ENCODE assay signal across 1 cellular context in the genomic region with DNA sequence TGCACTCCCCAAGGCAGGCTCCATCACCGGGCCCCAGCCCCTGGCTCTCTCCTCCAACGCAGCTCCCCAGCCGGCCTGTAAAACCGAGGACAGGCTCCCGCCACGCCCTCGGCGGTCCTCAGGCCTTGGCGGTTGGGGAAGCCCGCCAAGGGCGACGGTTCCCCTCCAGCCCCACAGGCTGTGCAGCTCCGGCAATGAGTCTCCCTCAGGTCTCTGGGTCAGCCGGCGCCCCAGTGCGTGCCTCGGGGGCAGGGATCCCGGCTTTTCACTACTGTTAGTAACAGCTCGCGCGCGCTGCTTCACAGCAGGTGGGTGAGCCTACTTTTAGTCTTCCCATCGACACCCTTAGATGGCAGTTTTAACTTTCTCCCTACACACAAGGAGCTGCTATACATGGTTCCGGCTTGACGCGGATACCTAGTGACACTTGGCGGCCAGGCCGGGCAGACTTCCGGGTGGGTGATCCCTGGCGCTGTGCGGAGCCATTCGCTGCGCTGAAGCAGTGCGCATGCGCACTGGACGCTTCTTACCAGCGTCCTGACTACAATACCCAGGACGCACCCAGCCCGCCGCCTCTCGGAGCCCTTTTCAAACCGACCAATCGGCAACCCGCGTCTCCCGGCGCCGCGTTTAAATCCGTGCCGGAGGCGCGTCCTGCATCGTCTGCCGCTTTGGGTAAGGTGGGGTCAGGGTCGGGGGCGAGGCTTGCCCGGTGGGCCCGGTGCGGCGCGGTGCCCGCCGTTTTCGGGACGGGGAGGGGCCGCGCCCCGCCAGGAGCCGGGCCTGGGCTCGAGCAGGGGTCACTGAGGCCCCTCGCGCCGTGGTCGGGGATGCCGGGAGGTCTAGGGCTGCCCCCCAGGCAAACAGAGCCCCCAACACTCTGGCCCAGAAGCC.
TF ChIP-seq lines count a peak whose summit lies in the region.

A gene with protein sequence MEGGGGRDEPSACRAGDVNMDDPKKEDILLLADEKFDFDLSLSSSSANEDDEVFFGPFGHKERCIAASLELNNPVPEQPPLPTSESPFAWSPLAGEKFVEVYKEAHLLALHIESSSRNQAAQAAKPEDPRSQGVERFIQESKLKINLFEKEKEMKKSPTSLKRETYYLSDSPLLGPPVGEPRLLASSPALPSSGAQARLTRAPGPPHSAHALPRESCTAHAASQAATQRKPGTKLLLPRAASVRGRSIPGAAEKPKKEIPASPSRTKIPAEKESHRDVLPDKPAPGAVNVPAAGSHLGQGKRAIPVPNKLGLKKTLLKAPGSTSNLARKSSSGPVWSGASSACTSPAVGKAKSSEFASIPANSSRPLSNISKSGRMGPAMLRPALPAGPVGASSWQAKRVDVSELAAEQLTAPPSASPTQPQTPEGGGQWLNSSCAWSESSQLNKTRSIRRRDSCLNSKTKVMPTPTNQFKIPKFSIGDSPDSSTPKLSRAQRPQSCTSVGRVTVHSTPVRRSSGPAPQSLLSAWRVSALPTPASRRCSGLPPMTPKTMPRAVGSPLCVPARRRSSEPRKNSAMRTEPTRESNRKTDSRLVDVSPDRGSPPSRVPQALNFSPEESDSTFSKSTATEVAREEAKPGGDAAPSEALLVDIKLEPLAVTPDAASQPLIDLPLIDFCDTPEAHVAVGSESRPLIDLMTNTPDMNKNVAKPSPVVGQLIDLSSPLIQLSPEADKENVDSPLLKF (plus strand): TSS at position 614 of the 894 bp plus-strand sequence. CDS start 531 bp downstream, outside the sequence.

TF ChIP-seq in HepG2, 621 proteins besides CTCF, POLR2A, EP300 and RAD21 (continued from another document and continues in another):
- TF ChIP-seq, protein P1, sequence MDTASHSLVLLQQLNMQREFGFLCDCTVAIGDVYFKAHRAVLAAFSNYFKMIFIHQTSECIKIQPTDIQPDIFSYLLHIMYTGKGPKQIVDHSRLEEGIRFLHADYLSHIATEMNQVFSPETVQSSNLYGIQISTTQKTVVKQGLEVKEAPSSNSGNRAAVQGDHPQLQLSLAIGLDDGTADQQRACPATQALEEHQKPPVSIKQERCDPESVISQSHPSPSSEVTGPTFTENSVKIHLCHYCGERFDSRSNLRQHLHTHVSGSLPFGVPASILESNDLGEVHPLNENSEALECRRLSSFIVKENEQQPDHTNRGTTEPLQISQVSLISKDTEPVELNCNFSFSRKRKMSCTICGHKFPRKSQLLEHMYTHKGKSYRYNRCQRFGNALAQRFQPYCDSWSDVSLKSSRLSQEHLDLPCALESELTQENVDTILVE (CRISPR knock-in tag; IDR thresholded peaks at IDR 0.05): 0 out of 2 replicates have a peak, but pooled peaks have one; percentile 21
- TF ChIP-seq ZNF605 (CRISPR knock-in tag; IDR thresholded peaks at IDR 0.05) (peak; percentile 86), NFE2 (CRISPR knock-in tag; IDR thresholded peaks at IDR 0.05) (no peak), SOX13 (IDR thresholded peaks at IDR 0.05) (no peak), SOX13 (CRISPR knock-in tag; conservative IDR thresholded peaks at IDR 0.05 in 1 of 2, IDR thresholded peaks at IDR 0.05 in 1 of 2) (no peak), IKZF4 (CRISPR knock-in tag; IDR thresholded peaks at IDR 0.05; ENCODE audit: borderline replicate concordance, low read depth, not compliant biosample characterization) (peak; percentile 8), ZNF180 (CRISPR knock-in tag; IDR thresholded peaks at IDR 0.05; ENCODE audit: borderline replicate concordance, low read depth) (no peak), ZNF660 (CRISPR knock-in tag; IDR thresholded peaks at IDR 0.05; ENCODE audit: borderline replicate concordance, low read depth) (no peak), ZMAT3 (CRISPR knock-in tag; conservative IDR thresholded peaks at IDR 0.05) (no peak), HHEX (CRISPR knock-in tag; IDR thresholded peaks at IDR 0.05) (no peak), ZFP90 (CRISPR knock-in tag; IDR thresholded peaks at IDR 0.05; ENCODE audit: borderline replicate concordance) (no peak), HDAC6 (IDR thresholded peaks at IDR 0.05; ENCODE audit: low read depth, low read length) (no peak), TBX3 (IDR thresholded peaks at IDR 0.05; ENCODE audit: borderline replicate concordance) (no peak), ZNF720 (CRISPR knock-in tag; IDR thresholded peaks at IDR 0.05) (no peak), ZNF703 (CRISPR knock-in tag; IDR thresholded peaks at IDR 0.05; ENCODE audit: borderline replicate concordance) (no peak), SATB2 (CRISPR knock-in tag; IDR thresholded peaks at IDR 0.05) (no peak), NCOA5 (CRISPR knock-in tag; IDR thresholded peaks at IDR 0.05) (no peak), ZNF383 (CRISPR knock-in tag; IDR thresholded peaks at IDR 0.05; ENCODE audit: borderline replicate concordance) (no peak; the same call in 1 of the 2 replicates), NR2F2 (IDR thresholded peaks at IDR 0.05; ENCODE audit: borderline replicate concordance, low read depth) (no peak; the same call in 1 of the 2 replicates), ZC3H13 (CRISPR knock-in tag; IDR thresholded peaks at IDR 0.05) (peak; percentile 97), MATR3 (CRISPR knock-in tag; IDR thresholded peaks at IDR 0.05) (no peak)
- TF ChIP-seq, protein P2, sequence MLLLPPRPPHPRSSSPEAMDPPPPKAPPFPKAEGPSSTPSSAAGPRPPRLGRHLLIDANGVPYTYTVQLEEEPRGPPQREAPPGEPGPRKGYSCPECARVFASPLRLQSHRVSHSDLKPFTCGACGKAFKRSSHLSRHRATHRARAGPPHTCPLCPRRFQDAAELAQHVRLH (CRISPR knock-in tag; IDR thresholded peaks at IDR 0.05; ENCODE audit: borderline replicate concordance, low read depth): no peak
- TF ChIP-seq, protein P3, sequence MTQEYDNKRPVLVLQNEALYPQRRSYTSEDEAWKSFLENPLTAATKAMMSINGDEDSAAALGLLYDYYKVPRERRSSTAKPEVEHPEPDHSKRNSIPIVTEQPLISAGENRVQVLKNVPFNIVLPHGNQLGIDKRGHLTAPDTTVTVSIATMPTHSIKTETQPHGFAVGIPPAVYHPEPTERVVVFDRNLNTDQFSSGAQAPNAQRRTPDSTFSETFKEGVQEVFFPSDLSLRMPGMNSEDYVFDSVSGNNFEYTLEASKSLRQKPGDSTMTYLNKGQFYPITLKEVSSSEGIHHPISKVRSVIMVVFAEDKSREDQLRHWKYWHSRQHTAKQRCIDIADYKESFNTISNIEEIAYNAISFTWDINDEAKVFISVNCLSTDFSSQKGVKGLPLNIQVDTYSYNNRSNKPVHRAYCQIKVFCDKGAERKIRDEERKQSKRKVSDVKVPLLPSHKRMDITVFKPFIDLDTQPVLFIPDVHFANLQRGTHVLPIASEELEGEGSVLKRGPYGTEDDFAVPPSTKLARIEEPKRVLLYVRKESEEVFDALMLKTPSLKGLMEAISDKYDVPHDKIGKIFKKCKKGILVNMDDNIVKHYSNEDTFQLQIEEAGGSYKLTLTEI (CRISPR knock-in tag; conservative IDR thresholded peaks at IDR 0.05): peak; percentile 75; the same call in 1 of the 2 replicates
- TF ChIP-seq, protein P4, sequence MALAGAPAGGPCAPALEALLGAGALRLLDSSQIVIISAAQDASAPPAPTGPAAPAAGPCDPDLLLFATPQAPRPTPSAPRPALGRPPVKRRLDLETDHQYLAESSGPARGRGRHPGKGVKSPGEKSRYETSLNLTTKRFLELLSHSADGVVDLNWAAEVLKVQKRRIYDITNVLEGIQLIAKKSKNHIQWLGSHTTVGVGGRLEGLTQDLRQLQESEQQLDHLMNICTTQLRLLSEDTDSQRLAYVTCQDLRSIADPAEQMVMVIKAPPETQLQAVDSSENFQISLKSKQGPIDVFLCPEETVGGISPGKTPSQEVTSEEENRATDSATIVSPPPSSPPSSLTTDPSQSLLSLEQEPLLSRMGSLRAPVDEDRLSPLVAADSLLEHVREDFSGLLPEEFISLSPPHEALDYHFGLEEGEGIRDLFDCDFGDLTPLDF (CRISPR knock-in tag; IDR thresholded peaks at IDR 0.05): peak; percentile 99
- TF ChIP-seq, protein P5, sequence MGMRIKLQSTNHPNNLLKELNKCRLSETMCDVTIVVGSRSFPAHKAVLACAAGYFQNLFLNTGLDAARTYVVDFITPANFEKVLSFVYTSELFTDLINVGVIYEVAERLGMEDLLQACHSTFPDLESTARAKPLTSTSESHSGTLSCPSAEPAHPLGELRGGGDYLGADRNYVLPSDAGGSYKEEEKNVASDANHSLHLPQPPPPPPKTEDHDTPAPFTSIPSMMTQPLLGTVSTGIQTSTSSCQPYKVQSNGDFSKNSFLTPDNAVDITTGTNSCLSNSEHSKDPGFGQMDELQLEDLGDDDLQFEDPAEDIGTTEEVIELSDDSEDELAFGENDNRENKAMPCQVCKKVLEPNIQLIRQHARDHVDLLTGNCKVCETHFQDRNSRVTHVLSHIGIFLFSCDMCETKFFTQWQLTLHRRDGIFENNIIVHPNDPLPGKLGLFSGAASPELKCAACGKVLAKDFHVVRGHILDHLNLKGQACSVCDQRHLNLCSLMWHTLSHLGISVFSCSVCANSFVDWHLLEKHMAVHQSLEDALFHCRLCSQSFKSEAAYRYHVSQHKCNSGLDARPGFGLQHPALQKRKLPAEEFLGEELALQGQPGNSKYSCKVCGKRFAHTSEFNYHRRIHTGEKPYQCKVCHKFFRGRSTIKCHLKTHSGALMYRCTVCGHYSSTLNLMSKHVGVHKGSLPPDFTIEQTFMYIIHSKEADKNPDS (CRISPR knock-in tag; IDR thresholded peaks at IDR 0.05): no peak
- TF ChIP-seq, protein P6, sequence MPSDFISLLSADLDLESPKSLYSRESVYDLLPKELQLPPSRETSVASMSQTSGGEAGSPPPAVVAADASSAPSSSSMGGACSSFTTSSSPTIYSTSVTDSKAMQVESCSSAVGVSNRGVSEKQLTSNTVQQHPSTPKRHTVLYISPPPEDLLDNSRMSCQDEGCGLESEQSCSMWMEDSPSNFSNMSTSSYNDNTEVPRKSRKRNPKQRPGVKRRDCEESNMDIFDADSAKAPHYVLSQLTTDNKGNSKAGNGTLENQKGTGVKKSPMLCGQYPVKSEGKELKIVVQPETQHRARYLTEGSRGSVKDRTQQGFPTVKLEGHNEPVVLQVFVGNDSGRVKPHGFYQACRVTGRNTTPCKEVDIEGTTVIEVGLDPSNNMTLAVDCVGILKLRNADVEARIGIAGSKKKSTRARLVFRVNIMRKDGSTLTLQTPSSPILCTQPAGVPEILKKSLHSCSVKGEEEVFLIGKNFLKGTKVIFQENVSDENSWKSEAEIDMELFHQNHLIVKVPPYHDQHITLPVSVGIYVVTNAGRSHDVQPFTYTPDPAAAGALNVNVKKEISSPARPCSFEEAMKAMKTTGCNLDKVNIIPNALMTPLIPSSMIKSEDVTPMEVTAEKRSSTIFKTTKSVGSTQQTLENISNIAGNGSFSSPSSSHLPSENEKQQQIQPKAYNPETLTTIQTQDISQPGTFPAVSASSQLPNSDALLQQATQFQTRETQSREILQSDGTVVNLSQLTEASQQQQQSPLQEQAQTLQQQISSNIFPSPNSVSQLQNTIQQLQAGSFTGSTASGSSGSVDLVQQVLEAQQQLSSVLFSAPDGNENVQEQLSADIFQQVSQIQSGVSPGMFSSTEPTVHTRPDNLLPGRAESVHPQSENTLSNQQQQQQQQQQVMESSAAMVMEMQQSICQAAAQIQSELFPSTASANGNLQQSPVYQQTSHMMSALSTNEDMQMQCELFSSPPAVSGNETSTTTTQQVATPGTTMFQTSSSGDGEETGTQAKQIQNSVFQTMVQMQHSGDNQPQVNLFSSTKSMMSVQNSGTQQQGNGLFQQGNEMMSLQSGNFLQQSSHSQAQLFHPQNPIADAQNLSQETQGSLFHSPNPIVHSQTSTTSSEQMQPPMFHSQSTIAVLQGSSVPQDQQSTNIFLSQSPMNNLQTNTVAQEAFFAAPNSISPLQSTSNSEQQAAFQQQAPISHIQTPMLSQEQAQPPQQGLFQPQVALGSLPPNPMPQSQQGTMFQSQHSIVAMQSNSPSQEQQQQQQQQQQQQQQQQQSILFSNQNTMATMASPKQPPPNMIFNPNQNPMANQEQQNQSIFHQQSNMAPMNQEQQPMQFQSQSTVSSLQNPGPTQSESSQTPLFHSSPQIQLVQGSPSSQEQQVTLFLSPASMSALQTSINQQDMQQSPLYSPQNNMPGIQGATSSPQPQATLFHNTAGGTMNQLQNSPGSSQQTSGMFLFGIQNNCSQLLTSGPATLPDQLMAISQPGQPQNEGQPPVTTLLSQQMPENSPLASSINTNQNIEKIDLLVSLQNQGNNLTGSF (CRISPR knock-in tag; IDR thresholded peaks at IDR 0.05): 0 out of 2 replicates have a peak, but pooled peaks have one; percentile 22
- TF ChIP-seq, protein P7, sequence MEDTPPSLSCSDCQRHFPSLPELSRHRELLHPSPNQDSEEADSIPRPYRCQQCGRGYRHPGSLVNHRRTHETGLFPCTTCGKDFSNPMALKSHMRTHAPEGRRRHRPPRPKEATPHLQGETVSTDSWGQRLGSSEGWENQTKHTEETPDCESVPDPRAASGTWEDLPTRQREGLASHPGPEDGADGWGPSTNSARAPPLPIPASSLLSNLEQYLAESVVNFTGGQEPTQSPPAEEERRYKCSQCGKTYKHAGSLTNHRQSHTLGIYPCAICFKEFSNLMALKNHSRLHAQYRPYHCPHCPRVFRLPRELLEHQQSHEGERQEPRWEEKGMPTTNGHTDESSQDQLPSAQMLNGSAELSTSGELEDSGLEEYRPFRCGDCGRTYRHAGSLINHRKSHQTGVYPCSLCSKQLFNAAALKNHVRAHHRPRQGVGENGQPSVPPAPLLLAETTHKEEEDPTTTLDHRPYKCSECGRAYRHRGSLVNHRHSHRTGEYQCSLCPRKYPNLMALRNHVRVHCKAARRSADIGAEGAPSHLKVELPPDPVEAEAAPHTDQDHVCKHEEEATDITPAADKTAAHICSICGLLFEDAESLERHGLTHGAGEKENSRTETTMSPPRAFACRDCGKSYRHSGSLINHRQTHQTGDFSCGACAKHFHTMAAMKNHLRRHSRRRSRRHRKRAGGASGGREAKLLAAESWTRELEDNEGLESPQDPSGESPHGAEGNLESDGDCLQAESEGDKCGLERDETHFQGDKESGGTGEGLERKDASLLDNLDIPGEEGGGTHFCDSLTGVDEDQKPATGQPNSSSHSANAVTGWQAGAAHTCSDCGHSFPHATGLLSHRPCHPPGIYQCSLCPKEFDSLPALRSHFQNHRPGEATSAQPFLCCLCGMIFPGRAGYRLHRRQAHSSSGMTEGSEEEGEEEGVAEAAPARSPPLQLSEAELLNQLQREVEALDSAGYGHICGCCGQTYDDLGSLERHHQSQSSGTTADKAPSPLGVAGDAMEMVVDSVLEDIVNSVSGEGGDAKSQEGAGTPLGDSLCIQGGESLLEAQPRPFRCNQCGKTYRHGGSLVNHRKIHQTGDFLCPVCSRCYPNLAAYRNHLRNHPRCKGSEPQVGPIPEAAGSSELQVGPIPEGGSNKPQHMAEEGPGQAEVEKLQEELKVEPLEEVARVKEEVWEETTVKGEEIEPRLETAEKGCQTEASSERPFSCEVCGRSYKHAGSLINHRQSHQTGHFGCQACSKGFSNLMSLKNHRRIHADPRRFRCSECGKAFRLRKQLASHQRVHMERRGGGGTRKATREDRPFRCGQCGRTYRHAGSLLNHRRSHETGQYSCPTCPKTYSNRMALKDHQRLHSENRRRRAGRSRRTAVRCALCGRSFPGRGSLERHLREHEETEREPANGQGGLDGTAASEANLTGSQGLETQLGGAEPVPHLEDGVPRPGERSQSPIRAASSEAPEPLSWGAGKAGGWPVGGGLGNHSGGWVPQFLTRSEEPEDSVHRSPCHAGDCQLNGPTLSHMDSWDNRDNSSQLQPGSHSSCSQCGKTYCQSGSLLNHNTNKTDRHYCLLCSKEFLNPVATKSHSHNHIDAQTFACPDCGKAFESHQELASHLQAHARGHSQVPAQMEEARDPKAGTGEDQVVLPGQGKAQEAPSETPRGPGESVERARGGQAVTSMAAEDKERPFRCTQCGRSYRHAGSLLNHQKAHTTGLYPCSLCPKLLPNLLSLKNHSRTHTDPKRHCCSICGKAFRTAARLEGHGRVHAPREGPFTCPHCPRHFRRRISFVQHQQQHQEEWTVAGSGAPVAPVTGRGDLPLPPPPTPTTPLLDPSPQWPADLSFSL (CRISPR knock-in tag; IDR thresholded peaks at IDR 0.05): no peak
